ENCODE assay signal across 8 cellular contexts in the genomic region with DNA sequence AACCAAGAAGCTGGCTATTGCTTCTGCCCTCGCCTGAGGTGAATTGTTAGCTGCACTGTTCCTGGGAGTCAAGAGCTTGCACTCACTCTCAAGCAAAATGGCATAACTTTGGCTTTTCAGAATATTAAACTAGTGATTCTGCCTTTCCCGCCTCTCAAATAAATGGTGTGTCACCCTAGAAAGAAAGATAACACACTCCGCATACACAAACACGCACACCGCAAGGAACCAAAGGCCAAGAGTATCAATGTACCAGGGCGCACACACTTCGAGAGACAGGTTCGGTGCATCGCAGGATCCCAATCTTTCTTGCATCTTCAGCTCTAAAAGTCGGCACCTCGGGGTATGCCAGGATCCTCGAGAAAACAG. TPM values are rescaled to one million over a fixed set of nuclear protein-coding genes. Genes with fewer than 3 reads are reported as not detected.
DNase-seq lines count a peak whose midpoint lies in the region; TF ChIP-seq lines count a peak whose summit lies in the region.

No MANE protein-coding gene starts in this region.

- no peaks in the 10 kb centered on the region for H3K9me3 ChIP-seq in stomach smooth muscle (ENCODE audit: control insufficient read depth in 2 of 2, low read length in 2 of 2)

- H3K4me1 Mint-ChIP-seq in activated CD4-positive, alpha-beta T cell treated with anti-CD3 and anti-CD28 coated beads, Interleukin-2, amount 10 ng/mL, durations not matched to agents 7 days and 5 days: peaks cover 39% of the 10 kb centered on the region
- H3K4me1 Mint-ChIP-seq in MCF 10A (ENCODE audit: insufficient read depth, unreplicated experiment): peaks cover 6% of the 10 kb centered on the region

- H3K27me3 ChIP-seq in stomach smooth muscle (ENCODE audit: control insufficient read depth in 1 of 2, insufficient read depth in 2 of 2, low read length in 2 of 2): no peaks in the 10 kb centered on the region

- H3K27ac Mint-ChIP-seq in activated CD4-positive, alpha-beta T cell treated with anti-CD3 and anti-CD28 coated beads, Interleukin-2, amount 10 ng/mL, durations not matched to agents 7 days and 5 days: peak overlapping the region; percentile 98
- H3K27ac Mint-ChIP-seq in MCF 10A (ENCODE audit: low read depth, unreplicated experiment): peak overlapping the region; percentile 85

- peaks cover 12% of the 10 kb centered on the region for H3K4me1 ChIP-seq in stomach smooth muscle (ENCODE audit: control insufficient read depth, insufficient read depth, low read length)

- TF ChIP-seq CTCF in HFF-Myc (IDR thresholded peaks at IDR 0.05; ENCODE audit: low read depth, low read length, missing control alignments) (no peak), MCF 10A (IDR thresholded peaks at IDR 0.05; ENCODE audit: unreplicated experiment) (no peak)

- intact Hi-C loops in MCF 10A (cut with micrococcal nuclease): no loop called here

- H3K9me3 Mint-ChIP-seq in activated CD4-positive, alpha-beta T cell treated with anti-CD3 and anti-CD28 coated beads, Interleukin-2, amount 10 ng/mL, durations not matched to agents 7 days and 5 days: peaks cover 2% of the 10 kb centered on the region
- H3K9me3 Mint-ChIP-seq in MCF 10A (ENCODE audit: unreplicated experiment): no peaks in the 10 kb centered on the region

- peak overlapping the region; percentile 96 for H3K4me3 ChIP-seq in HFF-Myc (replicated peaks; ENCODE audit: low read depth, low read length)
- peak overlapping the region; percentile 97 for H3K4me3 ChIP-seq in stomach smooth muscle (ENCODE audit: low read length in 2 of 2)

- peak overlapping the region; percentile 84 to 90 for H3K9ac ChIP-seq in stomach smooth muscle (ENCODE audit: low read length in 2 of 2)

- TSS peak; percentile 66 for BruUV-seq in MCF 10A (replicated peaks; lab: Mats Ljungman, UMichigan)

- POLR2A ChIA-PET in activated CD4-positive, alpha-beta T cell treated with anti-CD3 and anti-CD28 coated beads, Interleukin-2, amount 10 ng/mL, durations not matched to agents 7 days and 5 days (lab: Charles Lee): no interaction called here
- POLR2A ChIA-PET in MCF 10A (lab: Yijun Ruan, JAX): interaction anchor here (0.5 to 4.3 kb wide), 30 partner anchors 10 to 1602 kb away, joined by 3 to 114 read pairs (median 4); a partner anchor contains a TSS

- H3K27me3 Mint-ChIP-seq in activated CD4-positive, alpha-beta T cell treated with anti-CD3 and anti-CD28 coated beads, Interleukin-2, amount 10 ng/mL, durations not matched to agents 7 days and 5 days: no peaks in the 10 kb centered on the region
- H3K27me3 Mint-ChIP-seq in MCF 10A (ENCODE audit: insufficient read depth, unreplicated experiment): no peaks in the 10 kb centered on the region

- peaks cover 39% of the 10 kb centered on the region for H3K36me3 Mint-ChIP-seq in activated CD4-positive, alpha-beta T cell treated with anti-CD3 and anti-CD28 coated beads, Interleukin-2, amount 10 ng/mL, durations not matched to agents 7 days and 5 days (ENCODE audit: low read depth)
- peaks cover 47% of the 10 kb centered on the region for H3K36me3 Mint-ChIP-seq in MCF 10A (ENCODE audit: insufficient read depth, unreplicated experiment)

- no peak for DNase-seq in activated CD4-positive, alpha-beta T cell treated with anti-CD3 and anti-CD28 coated beads, Interleukin-2, amount 10 ng/mL, durations not matched to agents 7 days and 5 days
- no peak for DNase-seq in activated CD4-positive, alpha-beta T cell treated with anti-CD3 and anti-CD28 coated beads, Interleukin-2, amount 50 U/mL, for 1 hour
- DNase-seq in HFF-Myc (ENCODE audit: extremely low read depth, low read depth) (peak; percentile 22), NCI-H1105 treated with DMSO at 0.1 percent for 48 hours (lab: John Stamatoyannopoulos, UW) (peak; percentile 33), MCF 10A (ENCODE audit: unreplicated experiment) (no peak), kidney glomerular epithelial cell (lab: John Stamatoyannopoulos, UW) (peak; percentile 53), NCI-H2171 treated with DMSO at 0.1 percent for 48 hours (lab: John Stamatoyannopoulos, UW) (no peak)

- peak overlapping the region; percentile 96 for H3K4me3 Mint-ChIP-seq in activated CD4-positive, alpha-beta T cell treated with anti-CD3 and anti-CD28 coated beads, Interleukin-2, amount 10 ng/mL, durations not matched to agents 7 days and 5 days
- H3K4me3 Mint-ChIP-seq in MCF 10A (ENCODE audit: unreplicated experiment): peak overlapping the region; percentile 90

- peaks cover 8 to 10% of the 10 kb centered on the region in 2 donors for H3K36me3 ChIP-seq in stomach smooth muscle (ENCODE audit: control insufficient read depth in 2 of 2, insufficient read depth in 2 of 2, low read length in 2 of 2)

- H3K27ac ChIP-seq in stomach smooth muscle (ENCODE audit: low read length): peak overlapping the region; percentile 64

- CTCF ChIA-PET in activated CD4-positive, alpha-beta T cell treated with anti-CD3 and anti-CD28 coated beads, Interleukin-2, amount 10 ng/mL, durations not matched to agents 7 days and 5 days (lab: Charles Lee): interaction anchor here (0.6 to 3.2 kb wide), 8 partner anchors 9 to 194 kb away, joined by 3 to 11 read pairs (median 4); a partner anchor contains a TSS
- CTCF ChIA-PET in MCF 10A (lab: Yijun Ruan, JAX): interaction anchor here (0.5 to 1.8 kb wide), 13 partner anchors 9 to 1011 kb away, joined by 3 to 13 read pairs (median 4); a partner anchor contains a TSS

RNA-seq across cellular contexts. Expression of a gene that starts 0.5 kb away (rescaled TPM):
- total RNA-seq in activated CD4-positive, alpha-beta T cell treated with anti-CD3 and anti-CD28 coated beads, Interleukin-2, amount 10 ng/mL, durations not matched to agents 7 days and 5 days: 10 to 100 TPM; 48.2 to 50.6 TPM
- 60.4 and 62.3 TPM in 2 replicates for total RNA-seq in MCF 10A (2022)

RNA-seq across cellular contexts. Expression of a gene that starts 15.9 kb away (rescaled TPM):
- 10 to 100 TPM; 10.3 to 10.7 TPM for total RNA-seq in activated CD4-positive, alpha-beta T cell treated with anti-CD3 and anti-CD28 coated beads, Interleukin-2, amount 10 ng/mL, durations not matched to agents 7 days and 5 days
- 9.1 and 11.0 TPM in 2 replicates for total RNA-seq in MCF 10A (2022)

Comparison
In these comparisons a context has a peak if more than half of its experiments do, and no peak if none do; other contexts are left out.
1. DNase-seq: peak in HFF-Myc (single experiment), NCI-H1105 treated with DMSO at 0.1 percent for 48 hours (single experiment) and kidney glomerular epithelial cell (single experiment); none in activated CD4-positive, alpha-beta T cell treated with anti-CD3 and anti-CD28 coated beads, Interleukin-2, amount 10 ng/mL, durations not matched to agents 7 days and 5 days (single experiment), activated CD4-positive, alpha-beta T cell treated with anti-CD3 and anti-CD28 coated beads, Interleukin-2, amount 50 U/mL, for 1 hour (single experiment), MCF 10A (single experiment) and NCI-H2171 treated with DMSO at 0.1 percent for 48 hours (single experiment).